Comparison of ENCODE assay signal across 1 cellular context in genomic region chr9:129338701-129339445, GRCh38.
TF ChIP-seq lines count a peak whose summit lies in the region.

No MANE protein-coding gene starts in this region.

TF ChIP-seq in H1, 55 proteins besides CTCF, POLR2A, EP300 and RAD21 (continued from another document):
- TF ChIP-seq CHD7 (IDR thresholded peaks at IDR 0.05; ENCODE audit: insufficient replicate concordance, low read length) (no peak), ATF2 (IDR thresholded peaks at IDR 0.05; ENCODE audit: low read length) (no peak), RXRA (IDR thresholded peaks at IDR 0.05; ENCODE audit: insufficient read depth, low read depth, low read length) (no peak), JUN (IDR thresholded peaks at IDR 0.05; ENCODE audit: low read depth, low read length) (no peak), SUZ12 (IDR thresholded peaks at IDR 0.05; ENCODE audit: low read length) (no peak), YY1 (IDR thresholded peaks at IDR 0.05; ENCODE audit: low read depth, low read length) (no peak), JUND (IDR thresholded peaks at IDR 0.05; ENCODE audit: low read length) (no peak), BACH1 (IDR thresholded peaks at IDR 0.05; ENCODE audit: low read length) (no peak), USF2 (IDR thresholded peaks at IDR 0.05; ENCODE audit: low read length) (no peak), KDM5A (IDR thresholded peaks at IDR 0.05; ENCODE audit: low read length) (no peak)
